In genomic region chr1:44855742-44856141, GRCh38 we compare ENCODE assay signal across 29 cellular contexts. TPM values are rescaled to one million over a fixed set of nuclear protein-coding genes. Genes with fewer than 3 reads are reported as not detected.
A peak's percentile ranks its signal among the peaks of the same experiment; 100 is the strongest.
DNase-seq lines count a peak whose midpoint lies in the region; ATAC-seq and TF ChIP-seq lines count a peak whose summit lies in the region.
"Had no signal": no experiment of that assay in that cellular context is flagged by ENCODE, and none has a peak within 500 bp of the region (broad histone marks: within the 10 kb centered on the region; RNA-seq: fewer than 3 reads in every experiment).

No MANE protein-coding gene starts in this region.

- H3K4me1 Mint-ChIP-seq in MCF 10A (ENCODE audit: insufficient read depth, unreplicated experiment): no peaks in the 10 kb centered on the region
- H3K4me1 Mint-ChIP-seq in natural killer cell treated with Interleukin-12 subunit alpha and Interleukin-12 subunit beta and Interleukin-15 and Interleukin-18, amount 100 ng/mL, for 72 hours (ENCODE audit: low read depth in 2 of 2): no peaks in the 10 kb centered on the region

- H3K27ac ChIP-seq in breast epithelium (no peak overlapping the region), lower lobe of right lung (no peak overlapping the region)
- H3K27ac ChIP-seq: 22Rv1, C4-2B had no signal

- peak overlapping the region; percentile 32 for H3K27ac Mint-ChIP-seq in MCF 10A (ENCODE audit: low read depth, unreplicated experiment)
- no peak overlapping the region for H3K27ac Mint-ChIP-seq in natural killer cell treated with Interleukin-12 subunit alpha and Interleukin-12 subunit beta and Interleukin-15 and Interleukin-18, amount 100 ng/mL, for 72 hours
- H3K27ac Mint-ChIP-seq: B cell; CD8-positive, alpha-beta T cell had no signal

- H3K36me3 Mint-ChIP-seq in MCF 10A (ENCODE audit: insufficient read depth, unreplicated experiment): peaks cover 32% of the 10 kb centered on the region
- peaks cover 6% of the 10 kb centered on the region for H3K36me3 Mint-ChIP-seq in natural killer cell treated with Interleukin-12 subunit alpha and Interleukin-12 subunit beta and Interleukin-15 and Interleukin-18, amount 100 ng/mL, for 72 hours

- TF ChIP-seq POLR2A in breast epithelium (IDR thresholded peaks at IDR 0.05): no peak

- TF ChIP-seq CTCF in MCF 10A (IDR thresholded peaks at IDR 0.05; ENCODE audit: unreplicated experiment): no peak
- no peak for TF ChIP-seq CTCF in breast epithelium (IDR thresholded peaks at IDR 0.05)
- TF ChIP-seq CTCF in lower lobe of right lung (IDR thresholded peaks at IDR 0.05): no peak

- DNase-seq in MCF 10A (ENCODE audit: unreplicated experiment): peak; percentile 32
- DNase-seq in breast epithelium (ENCODE audit: low spot score in 2 of 2): no peak
- DNase-seq in lower lobe of right lung: no peak
- DNase-seq in NOMO-1 (lab: John Stamatoyannopoulos, UW; ENCODE audit: unreplicated experiment in 2 of 2): no peak
- DNase-seq in DMS79 treated with DMSO at 0.1 percent for 48 hours (lab: John Stamatoyannopoulos, UW): no peak
- DNase-seq in activated CD8-positive, alpha-beta memory T cell treated with anti-CD3 and anti-CD28 coated beads, Interleukin-2, amount 50 U/mL, for 4 hours: no peak
- DNase-seq in natural killer cell treated with Interleukin-12 subunit alpha and Interleukin-12 subunit beta and Interleukin-15 and Interleukin-18, amount 100 ng/mL, for 72 hours (ENCODE audit: low spot score): no peak
- DNase-seq: CD8-positive, alpha-beta T cell; DND-41; HCEC 1CT; Kasumi-1; NCI-H1105 treated with DMSO at 0.1 percent for 48 hours; NCI-H146; NCI-H1930; NCI-H2107; NCI-H446; NCI-H524 treated with DMSO at 0.1 percent for 48 hours; NCI-H774; PC-3; Right ventricle myocardium superior had no signal

- CTCF ChIA-PET in MCF 10A (lab: Yijun Ruan, JAX): interaction anchor here (0.5 to 0.7 kb wide), 2 partner anchors 24 to 56 kb away, joined by 3 to 4 read pairs; partner anchors contain the start of gene PLK3

- no peaks in the 10 kb centered on the region for H3K4me1 ChIP-seq in breast epithelium
- no peaks in the 10 kb centered on the region for H3K4me1 ChIP-seq in lower lobe of right lung

- no peaks in the 10 kb centered on the region for H3K27me3 Mint-ChIP-seq in MCF 10A (ENCODE audit: insufficient read depth, unreplicated experiment)
- H3K27me3 Mint-ChIP-seq in natural killer cell treated with Interleukin-12 subunit alpha and Interleukin-12 subunit beta and Interleukin-15 and Interleukin-18, amount 100 ng/mL, for 72 hours: no peaks in the 10 kb centered on the region
- H3K27me3 Mint-ChIP-seq: B cell had no signal

- H3K9me3 ChIP-seq in breast epithelium (no peaks in the 10 kb centered on the region), lower lobe of right lung (no peaks in the 10 kb centered on the region)

- intact Hi-C loops in MCF 10A (cut with micrococcal nuclease): no loop called here
- intact Hi-C loops in breast epithelium (cut with DNase I; ENCODE audit: low total_unique reads): no loop called here
- intact Hi-C loops in lower lobe of right lung (cut with DNase I): no loop called here

- H3K4me3 Mint-ChIP-seq in MCF 10A (ENCODE audit: unreplicated experiment): no peak overlapping the region
- no peak overlapping the region for H3K4me3 Mint-ChIP-seq in natural killer cell treated with Interleukin-12 subunit alpha and Interleukin-12 subunit beta and Interleukin-15 and Interleukin-18, amount 100 ng/mL, for 72 hours
- H3K4me3 Mint-ChIP-seq: B cell; CD8-positive, alpha-beta T cell had no signal

- POLR2A ChIA-PET in MCF 10A (lab: Yijun Ruan, JAX): interaction anchor here (0.6 kb wide), 1 partner anchor 15 kb away, joined by 3 read pairs; no protein-coding TSS in a partner anchor

- H3K36me3 ChIP-seq in breast epithelium: no peaks in the 10 kb centered on the region
- peaks cover 15% of the 10 kb centered on the region for H3K36me3 ChIP-seq in lower lobe of right lung

- no peak overlapping the region for H3K4me3 ChIP-seq in breast epithelium
- H3K4me3 ChIP-seq in lower lobe of right lung: no peak overlapping the region
- H3K4me3 ChIP-seq: K562 had no signal

- H3K27me3 ChIP-seq in breast epithelium (no peaks in the 10 kb centered on the region), lower lobe of right lung (ENCODE audit: low read depth) (no peaks in the 10 kb centered on the region)

- no peaks in the 10 kb centered on the region for H3K9me3 Mint-ChIP-seq in MCF 10A (ENCODE audit: unreplicated experiment)
- no peaks in the 10 kb centered on the region for H3K9me3 Mint-ChIP-seq in natural killer cell treated with Interleukin-12 subunit alpha and Interleukin-12 subunit beta and Interleukin-15 and Interleukin-18, amount 100 ng/mL, for 72 hours
- H3K9me3 Mint-ChIP-seq: CD8-positive, alpha-beta T cell had no signal

- ATAC-seq in esophagus mucosa: peak; percentile 92
- peak; percentile 31 to 79 for ATAC-seq in lower lobe of right lung
- ATAC-seq in natural killer cell treated with Interleukin-12 subunit alpha and Interleukin-12 subunit beta and Interleukin-15 and Interleukin-18, amount 100 ng/mL, for 72 hours: no peak
- ATAC-seq: CD8-positive, alpha-beta T cell; K562; PC-3 had no signal

- no TSS peak for BruUV-seq in MCF 10A (replicated peaks; lab: Mats Ljungman, UMichigan)

RNA-seq across cellular contexts. Expression of gene PTCH2, which starts 12.7 kb away (rescaled TPM):
- total RNA-seq in MCF 10A (2022): 0.56 and 0.79 TPM in 2 replicates
- 1 to 10 TPM in 2 of 3 donors, under 1 TPM in 1; 0.32 to 2.2 (median 1.3) TPM for total RNA-seq in breast epithelium
- total RNA-seq in esophagus mucosa: 0.40 TPM
- 1.0 TPM for total RNA-seq in lower lobe of right lung
- 1 to 10 TPM; 1.9 TPM for total RNA-seq in natural killer cell treated with Interleukin-12 subunit alpha and Interleukin-12 subunit beta and Interleukin-15 and Interleukin-18, amount 100 ng/mL, for 72 hours
- total RNA-seq: HT1080, M059J, PC-3 had no signal

RNA-seq across cellular contexts. Expression of gene BTBD19, which starts 47.4 kb away (rescaled TPM):
- 11.7 and 15.5 TPM in 2 replicates for total RNA-seq in MCF 10A (2022)
- 1 to 10 TPM; 3.8 to 7.0 (median 6.9) TPM for total RNA-seq in breast epithelium
- total RNA-seq in esophagus mucosa: 2.4 TPM
- total RNA-seq in lower lobe of right lung: 8.7 TPM
- total RNA-seq in natural killer cell treated with Interleukin-12 subunit alpha and Interleukin-12 subunit beta and Interleukin-15 and Interleukin-18, amount 100 ng/mL, for 72 hours: 1 to 10 TPM; 1.7 to 6.4 TPM
- total RNA-seq: SK-MEL-5 had no signal

RNA-seq across cellular contexts. Expression of gene DYNLT4, which starts 48.6 kb away (rescaled TPM):
- total RNA-seq in MCF 10A (2022) (not detected in 2 replicates), breast epithelium (1 to 10 TPM in 2 of 3 donors, under 1 TPM in 1; 0.80 to 2.0 (median 1.3) TPM), esophagus mucosa (not detected), lower lobe of right lung (5.2 TPM)
- not detected for total RNA-seq in natural killer cell treated with Interleukin-12 subunit alpha and Interleukin-12 subunit beta and Interleukin-15 and Interleukin-18, amount 100 ng/mL, for 72 hours
- total RNA-seq: H1, HT1080, SK-MEL-5 had no signal

RNA-seq across cellular contexts. Expression of gene PLK3, which starts 55.6 kb away (rescaled TPM):
- 47.2 and 68.0 TPM in 2 replicates for total RNA-seq in MCF 10A (2022)
- total RNA-seq in breast epithelium: 10 to 100 TPM; 13.6 to 29.0 (median 21.6) TPM
- total RNA-seq in esophagus mucosa: 20.7 TPM
- total RNA-seq in lower lobe of right lung: 27.7 TPM
- 10 to 100 TPM; 27.4 to 64.3 TPM for total RNA-seq in natural killer cell treated with Interleukin-12 subunit alpha and Interleukin-12 subunit beta and Interleukin-15 and Interleukin-18, amount 100 ng/mL, for 72 hours

Comparison
In these comparisons a context has a peak if more than half of its experiments do, and no peak if none do; other contexts are left out.
1. ATAC-seq: peak in esophagus mucosa (single experiment) and lower lobe of right lung (2 of 2); none in natural killer cell treated with Interleukin-12 subunit alpha and Interleukin-12 subunit beta and Interleukin-15 and Interleukin-18, amount 100 ng/mL, for 72 hours (0 of 2).